1 cellular context compared by ENCODE assay signal in genomic region chr19:17236831-17237543, GRCh38.
TF ChIP-seq lines count a peak whose summit lies in the region.

No MANE protein-coding gene starts in this region.

TF ChIP-seq in liver, 16 proteins besides CTCF, POLR2A, EP300 and RAD21 (continued from another document):
- TF ChIP-seq REST (IDR thresholded peaks at IDR 0.05), result no peak
- no peak for TF ChIP-seq HNF4G (IDR thresholded peaks at IDR 0.05)
- no peak for TF ChIP-seq GABPA (IDR thresholded peaks at IDR 0.05 in 1 of 2, conservative IDR thresholded peaks at IDR 0.05 in 1 of 2)
- no peak for TF ChIP-seq HNF4A (conservative IDR thresholded peaks at IDR 0.05)
